Comparison of ENCODE assay signal across 9 cellular contexts in the genomic region with DNA sequence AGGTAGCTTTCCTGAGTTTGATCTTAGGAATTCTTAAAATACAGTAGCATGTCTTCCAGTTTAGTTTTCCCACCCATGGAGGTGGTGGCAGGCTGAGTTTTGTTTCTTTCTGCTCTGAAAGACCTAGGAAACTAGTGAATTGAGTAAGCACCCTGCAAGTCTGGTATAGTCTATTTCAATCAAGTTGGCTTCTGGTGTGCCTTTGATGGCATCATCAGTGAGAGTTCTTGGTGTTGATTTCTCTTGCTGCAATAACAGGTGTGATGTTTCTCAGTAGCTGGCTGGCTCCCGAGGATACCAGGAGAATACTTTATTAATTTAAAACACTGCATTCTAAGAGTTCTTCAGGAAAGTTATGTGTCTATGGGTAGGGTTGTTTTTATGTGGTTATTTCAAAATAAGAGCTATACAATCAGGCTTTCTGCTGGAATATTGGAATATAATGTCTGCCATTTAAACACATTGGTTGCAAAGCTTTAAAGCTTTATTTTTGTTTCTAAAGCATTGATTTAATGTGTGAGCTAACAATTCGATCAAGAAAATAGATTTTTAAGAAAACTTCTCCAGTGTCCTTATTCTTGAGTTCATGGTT. TPM values are rescaled to one million over a fixed set of nuclear protein-coding genes. Genes with fewer than 3 reads are reported as not detected.
DNase-seq lines count a peak whose midpoint lies in the region; ATAC-seq and TF ChIP-seq lines count a peak whose summit lies in the region.
"Had no signal": no experiment of that assay in that cellular context is flagged by ENCODE, and none has a peak within 500 bp of the region (broad histone marks: within the 10 kb centered on the region; RNA-seq: fewer than 3 reads in every experiment).

No MANE protein-coding gene starts in this region.

- peak overlapping the region in 7 of 11 experiments; percentile 13 to 61 (median 45); a peak in 8 of 22 replicates for H3K4me2 ChIP-seq in BLaER1 treated with 17β-estradiol and CSF1 and Interleukin-3, amounts not matched to agents 10 nM and 100 nM

- no peak overlapping the region for H3K9ac ChIP-seq in BLaER1 treated with 17β-estradiol and CSF1 and Interleukin-3, amounts not matched to agents 10 nM and 100 nM

- no peak for TF ChIP-seq CTCF in esophagus squamous epithelium (IDR thresholded peaks at IDR 0.05)

- H3K4me1 ChIP-seq in BLaER1 treated with 17β-estradiol and CSF1 and Interleukin-3, amounts not matched to agents 10 nM and 100 nM, result peaks cover 3 to 47% (median 15%) of the 10 kb centered on the region in 10 experiments
- peaks cover 4 to 62% (median 13%) of the 10 kb centered on the region in 3 donors for H3K4me1 ChIP-seq in esophagus squamous epithelium

- intact Hi-C loops in esophagus squamous epithelium (cut with DNase I), result no loop called here

- ATAC-seq in GM19468 (IDR thresholded peaks at IDR 0.05; ENCODE audit: extremely low read depth, unreplicated experiment), result peak; percentile 28
- ATAC-seq in HG02970 (IDR thresholded peaks at IDR 0.05; ENCODE audit: low FRiP score, unreplicated experiment), result no peak

- peaks cover 17 to 48% (median 45%) of the 10 kb centered on the region in 11 experiments; a peak in 20 of 22 replicates for H3K9me3 ChIP-seq in BLaER1 treated with 17β-estradiol and CSF1 and Interleukin-3, amounts not matched to agents 10 nM and 100 nM (replicated peaks in 1 of 11)
- H3K9me3 ChIP-seq in esophagus squamous epithelium, result no peaks in the 10 kb centered on the region

- TF ChIP-seq POLR2A in esophagus squamous epithelium (IDR thresholded peaks at IDR 0.05), result no peak

- no peak overlapping the region for H3K4me3 ChIP-seq in BLaER1 treated with 17β-estradiol and CSF1 and Interleukin-3, amounts not matched to agents 10 nM and 100 nM
- no peak overlapping the region for H3K4me3 ChIP-seq in esophagus squamous epithelium
- H3K4me3 ChIP-seq: cardiac muscle cell had no signal

- peak; percentile 13 for DNase-seq in NCI-H2196 (lab: John Stamatoyannopoulos, UW; ENCODE audit: unreplicated experiment)
- no peak for DNase-seq in esophagus squamous epithelium (lab: John Stamatoyannopoulos, UW)
- DNase-seq in NAMALWA (ENCODE audit: low spot score), result no peak
- no peak for DNase-seq in NCI-H2227 treated with DMSO at 0.1 percent for 48 hours (lab: John Stamatoyannopoulos, UW)
- DNase-seq in NCI-H1048 (lab: John Stamatoyannopoulos, UW), result no peak

- peak overlapping the region in 7 of 11 experiments; percentile 10 to 67 (median 51); a peak in 9 of 22 replicates for H3K27ac ChIP-seq in BLaER1 treated with 17β-estradiol and CSF1 and Interleukin-3, amounts not matched to agents 10 nM and 100 nM
- peak overlapping the region in 3 of 4 donors; percentile 1 to 44 (median 26) for H3K27ac ChIP-seq in esophagus squamous epithelium
- H3K27ac ChIP-seq: cardiac muscle cell had no signal

- 49 to 62% methylated on average over 2 of the region's 2 CpGs for WGBS in esophagus squamous epithelium, 2 donors

- H4K20me1 ChIP-seq in BLaER1 treated with 17β-estradiol and CSF1 and Interleukin-3, amounts not matched to agents 10 nM and 100 nM, result peaks cover 37 to 86% (median 54%) of the 10 kb centered on the region in 11 experiments

- H3K27me3 ChIP-seq in BLaER1 treated with 17β-estradiol and CSF1 and Interleukin-3, amounts not matched to agents 10 nM and 100 nM, result no peaks in the 10 kb centered on the region
- no peaks in the 10 kb centered on the region for H3K27me3 ChIP-seq in esophagus squamous epithelium
- H3K27me3 ChIP-seq: cardiac muscle cell had no signal

- peaks cover 14 to 48% (median 32%) of the 10 kb centered on the region in 11 experiments for H3K36me3 ChIP-seq in BLaER1 treated with 17β-estradiol and CSF1 and Interleukin-3, amounts not matched to agents 10 nM and 100 nM
- H3K36me3 ChIP-seq in esophagus squamous epithelium, result no peaks in the 10 kb centered on the region
- H3K36me3 ChIP-seq: cardiac muscle cell had no signal

RNA-seq across cellular contexts. Expression of gene VAPB, which starts 19.0 kb away (rescaled TPM):
- total RNA-seq in esophagus squamous epithelium, result 10 to 100 TPM; 11.5 to 21.2 (median 16.6) TPM
